ENCODE assay signal across 8 cellular contexts in genomic region chr2:161237397-161238263, GRCh38.
A peak's percentile ranks its signal among the peaks of the same experiment; 100 is the strongest.
DNase-seq lines count a peak whose midpoint lies in the region; ATAC-seq and TF ChIP-seq lines count a peak whose summit lies in the region.

No MANE protein-coding gene starts in this region.

- peak overlapping the region; percentile 30 for H4K8ac ChIP-seq in neuronal stem cell (ENCODE audit: low read depth, low read length)

- peak overlapping the region; percentile 71 for H2AFZ ChIP-seq in OCI-LY7 (ENCODE audit: low read length)
- H2AFZ ChIP-seq in neuronal stem cell (ENCODE audit: low read length), result peak overlapping the region; percentile 35

- H2BK5ac ChIP-seq in neuronal stem cell (ENCODE audit: low read length), result peak overlapping the region; percentile 91

- no peaks in the 10 kb centered on the region for H3K79me1 ChIP-seq in neuronal stem cell (ENCODE audit: low read depth, low read length)

- H2BK120ac ChIP-seq in neuronal stem cell (ENCODE audit: low read depth, low read length), result peak overlapping the region; percentile 93

- TF ChIP-seq CTCF in A673 (conservative IDR thresholded peaks at IDR 0.05; ENCODE audit: low read depth, low read length) (no peak), OCI-LY7 (conservative IDR thresholded peaks at IDR 0.05; ENCODE audit: low read length) (no peak), gastroesophageal sphincter (IDR thresholded peaks at IDR 0.05) (no peak), uterus (IDR thresholded peaks at IDR 0.05) (no peak)

- TF ChIP-seq POLR2A in gastroesophageal sphincter (IDR thresholded peaks at IDR 0.05), result no peak
- no peak for TF ChIP-seq POLR2A in uterus (IDR thresholded peaks at IDR 0.05)

- DNase-seq in A673 (ENCODE audit: low spot score) (peak; percentile 64), OCI-LY7 (ENCODE audit: low spot score) (peak; percentile 49), neuronal stem cell (ENCODE audit: low spot score) (peak; percentile 56), uterus (peak; percentile 63 to 70)
- DNase-seq in activated naive CD4-positive, alpha-beta T cell treated with Interleukin-2 at 50 U/mL for 16 hours, result peak; percentile 65

- CTCF ChIA-PET in A673 (lab: Charles Lee), result no interaction called here
- CTCF ChIA-PET in OCI-LY7 (lab: Charles Lee; ENCODE audit: unreplicated experiment), result no interaction called here

- H3K9me3 ChIP-seq in A673 (ENCODE audit: low read depth, low read length, poor library complexity, severe bottlenecking), result no peaks in the 10 kb centered on the region
- no peaks in the 10 kb centered on the region for H3K9me3 ChIP-seq in OCI-LY7 (ENCODE audit: low read length)
- no peaks in the 10 kb centered on the region for H3K9me3 ChIP-seq in gastroesophageal sphincter
- H3K9me3 ChIP-seq in neuronal stem cell (replicated peaks in 1 of 2; ENCODE audit: control insufficient read depth in 2 of 2, insufficient read depth in 1 of 2, low read depth in 1 of 2, low read length in 2 of 2), result no peaks in the 10 kb centered on the region
- H3K9me3 ChIP-seq in uterus, result no peaks in the 10 kb centered on the region

- no peak overlapping the region for H3K14ac ChIP-seq in neuronal stem cell (ENCODE audit: low read length)

- no peak for TF ChIP-seq EP300 in gastroesophageal sphincter (IDR thresholded peaks at IDR 0.05)

- H3K4me2 ChIP-seq in OCI-LY7 (ENCODE audit: low read length) (peak overlapping the region; percentile 86), neuronal stem cell (ENCODE audit: insufficient read depth, low read length, poor library complexity, severe bottlenecking) (peak overlapping the region; percentile 94)

- peak overlapping the region; percentile 94 for H3K18ac ChIP-seq in neuronal stem cell (ENCODE audit: low read length)

- no TSS peak for BruUV-seq in A673 (replicated peaks; lab: Mats Ljungman, UMichigan)
- BruUV-seq in OCI-LY7 (replicated peaks; lab: Mats Ljungman, UMichigan), result no TSS peak

- no peaks in the 10 kb centered on the region for H3K27me3 ChIP-seq in A673 (replicated peaks; ENCODE audit: insufficient read depth, low read depth, low read length, poor library complexity)
- H3K27me3 ChIP-seq in gastroesophageal sphincter, result no peaks in the 10 kb centered on the region
- no peaks in the 10 kb centered on the region for H3K27me3 ChIP-seq in neuronal stem cell (ENCODE audit: control insufficient read depth in 3 of 3, insufficient read depth in 3 of 3, low read depth in 1 of 3, low read length in 3 of 3)
- no peaks in the 10 kb centered on the region for H3K27me3 ChIP-seq in uterus

- H3K4me1 ChIP-seq in A673 (ENCODE audit: insufficient read depth, low read length, poor library complexity, severe bottlenecking), result peaks cover 13% of the 10 kb centered on the region
- peaks cover 44% of the 10 kb centered on the region for H3K4me1 ChIP-seq in OCI-LY7 (ENCODE audit: insufficient read depth, low read length, poor library complexity, severe bottlenecking)
- peaks cover 0 to 18% (median 5%) of the 10 kb centered on the region in 3 donors for H3K4me1 ChIP-seq in gastroesophageal sphincter
- H3K4me1 ChIP-seq in neuronal stem cell (ENCODE audit: control insufficient read depth in 2 of 2, insufficient read depth in 1 of 2, low read depth in 1 of 2, low read length in 2 of 2), result peaks cover 0 to 8% of the 10 kb centered on the region in 2 donors
- H3K4me1 ChIP-seq in uterus, result no peaks in the 10 kb centered on the region

- peak overlapping the region; percentile 80 for H3K9ac ChIP-seq in neuronal stem cell (ENCODE audit: low read depth, low read length, poor library complexity)

- WGBS in gastroesophageal sphincter (ENCODE audit: low coverage in 1 of 2), 2 donors, result 0% methylated on average over 4 to 9 of the region's 49 CpGs
- no CpG with 5 or more reads among the region's 49 CpGs for WGBS in neuronal stem cell (ENCODE audit: extremely low coverage in 2 of 2, insufficient read length in 2 of 2, insufficient replicate concordance in 1 of 2), 2 donors

- ATAC-seq in GM18517 (IDR thresholded peaks at IDR 0.05; ENCODE audit: unreplicated experiment) (peak; percentile 42), HG03097 (IDR thresholded peaks at IDR 0.05; ENCODE audit: low FRiP score, unreplicated experiment) (peak; percentile 32), gastroesophageal sphincter (peak; percentile 64)

- no peak overlapping the region for H3K23ac ChIP-seq in neuronal stem cell (ENCODE audit: low read depth, low read length, poor library complexity)

- intact Hi-C loops in A673 (cut with micrococcal nuclease; ENCODE audit: unreplicated experiment) (no loop called here), OCI-LY7 (cut with micrococcal nuclease; ENCODE audit: unreplicated experiment) (no loop called here), uterus (cut with DNase I; ENCODE audit: low total_unique reads) (no loop called here)

- H3K4me3 ChIP-seq in A673 (ENCODE audit: low read depth, low read length, poor library complexity, severe bottlenecking) (peak overlapping the region; percentile 51), OCI-LY7 (ENCODE audit: low read depth, low read length, poor library complexity, severe bottlenecking) (peak overlapping the region; percentile 57), gastroesophageal sphincter (peak overlapping the region; percentile 56 to 58), neuronal stem cell (ENCODE audit: low read length in 2 of 2) (peak overlapping the region in 1 of 2 donors; percentile 73), uterus (peak overlapping the region; percentile 25 to 63)

- H3K27ac ChIP-seq in A673 (ENCODE audit: low read depth, low read length, poor library complexity, severe bottlenecking), result peak overlapping the region; percentile 21
- H3K27ac ChIP-seq in OCI-LY7 (ENCODE audit: low read depth, low read length, poor library complexity, severe bottlenecking), result no peak overlapping the region
- H3K27ac ChIP-seq in gastroesophageal sphincter, result peak overlapping the region in 3 of 4 donors; percentile 32 to 70 (median 45)
- H3K27ac ChIP-seq in neuronal stem cell (replicated peaks; ENCODE audit: low read length), result peak overlapping the region; percentile 96
- H3K27ac ChIP-seq in uterus, result peak overlapping the region; percentile 12 to 36

- peak overlapping the region; percentile 84 for H2BK12ac ChIP-seq in neuronal stem cell (ENCODE audit: low read length)

- no peaks in the 10 kb centered on the region for H4K20me1 ChIP-seq in OCI-LY7 (ENCODE audit: insufficient read depth, low read length)

- H2AK5ac ChIP-seq in neuronal stem cell (ENCODE audit: low read depth, low read length), result peak overlapping the region; percentile 97

- H3K79me2 ChIP-seq in OCI-LY7 (ENCODE audit: insufficient read depth, low read depth, low read length), result no peaks in the 10 kb centered on the region

- H4K91ac ChIP-seq in neuronal stem cell (ENCODE audit: low read depth, low read length, poor library complexity), result no peak overlapping the region

- POLR2A ChIA-PET in A673 (lab: Charles Lee; ENCODE audit: low non-redundant PET), result no interaction called here
- POLR2A ChIA-PET in OCI-LY7 (lab: Charles Lee), result interaction anchor here (0.5 to 1.7 kb wide), 7 partner anchors 8 to 172 kb away, joined by 3 to 10 read pairs (median 5); no protein-coding TSS in a partner anchor

- H3K9me2 ChIP-seq in OCI-LY7 (ENCODE audit: insufficient read depth, low read length), result no peaks in the 10 kb centered on the region

- H3K4ac ChIP-seq in neuronal stem cell (ENCODE audit: low read length), result no peak overlapping the region

- H2BK15ac ChIP-seq in neuronal stem cell (ENCODE audit: low read length), result peak overlapping the region; percentile 15

- no peaks in the 10 kb centered on the region for H3K36me3 ChIP-seq in A673 (ENCODE audit: insufficient read depth, low read length, poor library complexity, severe bottlenecking)
- peaks cover 8% of the 10 kb centered on the region; the same call in 1 of the 2 replicates for H3K36me3 ChIP-seq in OCI-LY7 (ENCODE audit: insufficient read depth, low read length)
- H3K36me3 ChIP-seq in gastroesophageal sphincter, result peaks cover 0 to 7% of the 10 kb centered on the region in 2 donors
- H3K36me3 ChIP-seq in neuronal stem cell (replicated peaks in 1 of 2; ENCODE audit: control insufficient read depth in 2 of 2, insufficient read depth in 2 of 2, low read length in 2 of 2), result peaks cover 0 to 18% of the 10 kb centered on the region in 2 donors
- H3K36me3 ChIP-seq in uterus, result no peaks in the 10 kb centered on the region
